1 cellular context compared by ENCODE assay signal in the genomic region with DNA sequence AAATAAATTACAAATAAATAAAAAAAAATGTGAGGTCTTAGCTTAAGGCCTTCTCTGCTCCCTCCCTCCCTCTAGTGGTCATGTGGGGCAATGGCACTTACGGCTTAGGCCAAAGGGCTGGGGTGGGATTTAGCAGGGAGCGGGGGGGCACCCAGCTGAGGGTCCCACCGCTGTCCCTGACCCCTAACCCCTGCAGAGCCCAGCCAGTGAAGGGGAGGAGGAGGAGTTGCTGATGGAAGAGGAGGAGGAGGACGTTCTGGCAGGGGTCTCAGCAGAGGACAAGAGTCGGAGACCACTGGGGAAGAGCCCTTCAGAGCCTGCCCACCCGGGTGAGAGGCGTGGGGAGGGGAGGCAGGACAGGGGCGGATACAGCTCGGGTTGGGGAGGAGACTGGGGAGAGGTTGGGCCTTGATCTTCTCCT.
TF ChIP-seq lines count a peak whose summit lies in the region.

No MANE protein-coding gene starts in this region.

TF ChIP-seq in H1, 55 proteins besides CTCF, POLR2A, EP300 and RAD21:
- no peak for TF ChIP-seq SRF (IDR thresholded peaks at IDR 0.05; ENCODE audit: low read depth, low read length)
- TF ChIP-seq SP4 (IDR thresholded peaks at IDR 0.05; ENCODE audit: low read length): no peak
- TF ChIP-seq SIX5 (IDR thresholded peaks at IDR 0.05; ENCODE audit: low read depth, low read length): no peak
- TF ChIP-seq KDM1A (IDR thresholded peaks at IDR 0.05; ENCODE audit: borderline replicate concordance, low read length): no peak
- no peak for TF ChIP-seq CHD7 (IDR thresholded peaks at IDR 0.05; ENCODE audit: insufficient replicate concordance, low read length)
- no peak for TF ChIP-seq BACH1 (IDR thresholded peaks at IDR 0.05; ENCODE audit: low read length)
- no peak for TF ChIP-seq TAF7 (optimal IDR thresholded peaks at IDR 0.05; ENCODE audit: borderline replicate concordance, low read depth, low read length)
- TF ChIP-seq CTBP2 (IDR thresholded peaks at IDR 0.05; ENCODE audit: borderline replicate concordance, insufficient read depth, insufficient read length, low read length): no peak
- no peak for TF ChIP-seq SAP30 (IDR thresholded peaks at IDR 0.05; ENCODE audit: insufficient read depth, insufficient replicate concordance, low read length)
- TF ChIP-seq KDM5A (IDR thresholded peaks at IDR 0.05; ENCODE audit: low read length): no peak
- no peak for TF ChIP-seq RNF2 (IDR thresholded peaks at IDR 0.05; ENCODE audit: borderline replicate concordance, low read depth, low read length, missing control alignments, poor library complexity, severe bottlenecking)
- TF ChIP-seq BRCA1 (IDR thresholded peaks at IDR 0.05; ENCODE audit: low read depth, low read length): no peak
- no peak for TF ChIP-seq CEBPB (IDR thresholded peaks at IDR 0.05; ENCODE audit: low read depth, low read length)
- TF ChIP-seq CHD1 (IDR thresholded peaks at IDR 0.05; ENCODE audit: low read depth, low read length): no peak
